ENCODE assay signal across 17 cellular contexts in genomic region chrX:20967725-20968124, GRCh38.
DNase-seq lines count a peak whose midpoint lies in the region; ATAC-seq, FAIRE-seq and TF ChIP-seq lines count a peak whose summit lies in the region.
"Had no signal": no experiment of that assay in that cellular context is flagged by ENCODE, and none has a peak within 500 bp of the region (broad histone marks: within the 10 kb centered on the region; RNA-seq: fewer than 3 reads in every experiment).

No MANE protein-coding gene starts in this region.

- POLR2A ChIA-PET in A549 (lab: Yijun Ruan, JAX), result no interaction called here
- POLR2A ChIA-PET in SK-N-SH (lab: Yijun Ruan, JAX), result no interaction called here

- H3K27ac ChIP-seq in A549 (no peak overlapping the region), astrocyte (ENCODE audit: low read depth, low read length) (no peak overlapping the region), SK-N-SH (ENCODE audit: low read depth in 2 of 2, low read length in 1 of 2) (no peak overlapping the region)
- H3K27ac ChIP-seq: SJCRH30 had no signal

- TF ChIP-seq RAD21 in A549 (conservative IDR thresholded peaks at IDR 0.05 in 1 of 2, IDR thresholded peaks at IDR 0.05 in 1 of 2) (no peak), SK-N-SH (IDR thresholded peaks at IDR 0.05; ENCODE audit: low read length) (no peak)

- TF ChIP-seq EP300 in A549 (IDR thresholded peaks at IDR 0.05) (no peak), SK-N-SH (IDR thresholded peaks at IDR 0.05; ENCODE audit: borderline replicate concordance in 1 of 2, low read depth in 1 of 2, low read length in 1 of 2) (no peak)

- H3K4me2 ChIP-seq in A549 (no peak overlapping the region), astrocyte (ENCODE audit: low read length) (no peak overlapping the region), SK-N-SH (no peak overlapping the region)

- H3K4me3 Mint-ChIP-seq in astrocyte (ENCODE audit: unreplicated experiment), result no peak overlapping the region
- H3K4me3 Mint-ChIP-seq: B cell; CD4-positive, alpha-beta T cell; T-helper 2 cell treated with Interferon-gamma antibody and Interleukin-4, amounts not matched to agents 5 μg/mL and 100 μg/mL, for 36 hours had no signal

- H3K79me2 ChIP-seq in astrocyte (ENCODE audit: insufficient read depth, low read length), result no peaks in the 10 kb centered on the region
- H3K79me2 ChIP-seq in SK-N-SH (ENCODE audit: insufficient read depth), result no peaks in the 10 kb centered on the region

- FAIRE-seq in A549 (lab: Jason Lieb, UNC) (peak; percentile 59), astrocyte (lab: Jason Lieb, UNC) (peak; percentile 98)
- FAIRE-seq: D721Med had no signal

- CTCF ChIA-PET in A549 (lab: Yijun Ruan, JAX), result no interaction called here
- CTCF ChIA-PET in SK-N-SH (lab: Yijun Ruan, JAX), result no interaction called here

- ATAC-seq in A549, result no peak
- no peak for ATAC-seq in GM21381 (IDR thresholded peaks at IDR 0.05; ENCODE audit: unreplicated experiment)

- H3K4me1 ChIP-seq in A549, result no peaks in the 10 kb centered on the region
- H3K4me1 ChIP-seq in astrocyte (ENCODE audit: insufficient read depth, low read length), result no peaks in the 10 kb centered on the region
- H3K4me1 ChIP-seq in SK-N-SH (ENCODE audit: control insufficient read depth in 1 of 2, insufficient read depth in 2 of 2, low read depth in 1 of 2, low read length in 1 of 2), result no peaks in the 10 kb centered on the region
- H3K4me1 ChIP-seq: SJCRH30 had no signal

- H3K9me2 ChIP-seq in SK-N-SH, result no peaks in the 10 kb centered on the region

- H3K9ac ChIP-seq in astrocyte (ENCODE audit: low read length) (no peak overlapping the region), SK-N-SH (no peak overlapping the region)

- TF ChIP-seq CTCF in A549 (IDR thresholded peaks at IDR 0.05) (no peak), LNCaP clone FGC (IDR thresholded peaks at IDR 0.05; ENCODE audit: control insufficient read depth, extremely low read depth, insufficient read depth) (no peak), astrocyte (IDR thresholded peaks at IDR 0.05; ENCODE audit: insufficient read depth, low read depth, low read length) (no peak), SK-N-SH (IDR thresholded peaks at IDR 0.05) (no peak)

- DNase-seq in A549 (ENCODE audit: low read depth in 1 of 2, low spot score in 1 of 2) (peak in 1 of 2 experiments; percentile 31), LNCaP clone FGC (ENCODE audit: low read depth) (peak; percentile 63), NCI-H2081 (lab: John Stamatoyannopoulos, UW) (peak; percentile 58 to 86), astrocyte (ENCODE audit: low read depth) (no peak), inferior parietal cortex (ENCODE audit: extremely low spot score) (no peak), SK-N-SH (no peak)
- DNase-seq: CD4-positive, alpha-beta T cell; H7; Karpas-422; NCI-H2107; NCI-H446 treated with DMSO at 0.1 percent for 48 hours; SJCRH30; SW 1271 had no signal

- no peak for TF ChIP-seq POLR2A in A549 (IDR thresholded peaks at IDR 0.05; ENCODE audit: low read length)

- H3K9me3 Mint-ChIP-seq in astrocyte (ENCODE audit: unreplicated experiment), result no peaks in the 10 kb centered on the region
- H3K9me3 Mint-ChIP-seq: CD4-positive, alpha-beta T cell; T-helper 2 cell treated with Interferon-gamma antibody and Interleukin-4, amounts not matched to agents 5 μg/mL and 100 μg/mL, for 36 hours had no signal

- H3K27me3 ChIP-seq in astrocyte (ENCODE audit: insufficient read depth, low read length) (no peaks in the 10 kb centered on the region), SK-N-SH (ENCODE audit: insufficient read depth) (no peaks in the 10 kb centered on the region)
- H3K27me3 ChIP-seq: SJCRH30 had no signal

- H3K36me3 ChIP-seq in astrocyte (ENCODE audit: insufficient read depth, low read length), result no peaks in the 10 kb centered on the region
- H3K36me3 ChIP-seq in SK-N-SH (replicated peaks in 1 of 2; ENCODE audit: control insufficient read depth in 1 of 2, insufficient read depth in 2 of 2, low read length in 1 of 2), result no peaks in the 10 kb centered on the region
- H3K36me3 ChIP-seq: SJCRH30 had no signal

- H4K20me1 ChIP-seq in astrocyte (ENCODE audit: insufficient read depth, low read length) (no peaks in the 10 kb centered on the region), SK-N-SH (ENCODE audit: insufficient read depth) (no peaks in the 10 kb centered on the region)

- H3K4me3 ChIP-seq in A549 (no peak overlapping the region), LNCaP clone FGC (ENCODE audit: low read depth, low read length) (no peak overlapping the region), astrocyte (ENCODE audit: insufficient read depth, low read depth, low read length) (no peak overlapping the region), SK-N-SH (ENCODE audit: low read depth in 2 of 2, low read length in 1 of 2) (no peak overlapping the region)
- H3K4me3 ChIP-seq: SJCRH30 had no signal

- no peaks in the 10 kb centered on the region for H3F3A ChIP-seq in SK-N-SH (replicated peaks; ENCODE audit: insufficient read depth)

- H3K9me3 ChIP-seq in A549 (no peaks in the 10 kb centered on the region), astrocyte (ENCODE audit: insufficient read depth, low read depth, low read length) (no peaks in the 10 kb centered on the region), SK-N-SH (no peaks in the 10 kb centered on the region)
- H3K9me3 ChIP-seq: SJCRH30 had no signal

- H2AFZ ChIP-seq in astrocyte (ENCODE audit: low read depth, low read length) (no peak overlapping the region), SK-N-SH (ENCODE audit: low read depth) (no peak overlapping the region)

- H3K27me3 Mint-ChIP-seq in astrocyte (ENCODE audit: low read depth, unreplicated experiment), result no peaks in the 10 kb centered on the region
- H3K27me3 Mint-ChIP-seq: B cell; CD4-positive, alpha-beta T cell had no signal

- no peak overlapping the region for H3K27ac Mint-ChIP-seq in astrocyte (ENCODE audit: unreplicated experiment)
- H3K27ac Mint-ChIP-seq: B cell; CD4-positive, alpha-beta T cell; T-helper 2 cell treated with Interferon-gamma antibody and Interleukin-4, amounts not matched to agents 5 μg/mL and 100 μg/mL, for 36 hours had no signal

- no peaks in the 10 kb centered on the region for H3K36me3 Mint-ChIP-seq in astrocyte (ENCODE audit: low read depth, unreplicated experiment)

- peaks cover 12% of the 10 kb centered on the region for H3K4me1 Mint-ChIP-seq in astrocyte (ENCODE audit: low read depth, unreplicated experiment)
- H3K4me1 Mint-ChIP-seq: B cell had no signal

TF ChIP-seq in A549, 52 proteins besides CTCF, POLR2A, EP300 and RAD21:
- TF ChIP-seq EHMT2 (IDR thresholded peaks at IDR 0.05; ENCODE audit: low read depth) (no peak), PHF8 (IDR thresholded peaks at IDR 0.05; ENCODE audit: borderline replicate concordance, low read depth) (no peak), PBX3 (IDR thresholded peaks at IDR 0.05) (no peak), FOSL2 (IDR thresholded peaks at IDR 0.05) (no peak), FOSL2 (CRISPR knock-in tag; IDR thresholded peaks at IDR 0.05) (no peak), TFCP2L1 (CRISPR knock-in tag; IDR thresholded peaks at IDR 0.05) (no peak), GATA3 (IDR thresholded peaks at IDR 0.05; ENCODE audit: borderline replicate concordance) (no peak)
TF ChIP-seq in A549: peak in this region for 0.

TF ChIP-seq in SK-N-SH, 30 proteins besides CTCF, POLR2A, EP300 and RAD21:
- TF ChIP-seq NFIC (IDR thresholded peaks at IDR 0.05; ENCODE audit: borderline replicate concordance) (no peak), USF1 (IDR thresholded peaks at IDR 0.05; ENCODE audit: borderline replicate concordance, low read depth) (no peak), NRF1 (IDR thresholded peaks at IDR 0.05; ENCODE audit: low read depth, low read length) (no peak)

Comparison
In these comparisons a context has a peak if more than half of its experiments do, and no peak if none do; other contexts are left out.
1. DNase-seq: peak in LNCaP clone FGC (single experiment) and NCI-H2081 (2 of 2); none in astrocyte (single experiment), inferior parietal cortex (single experiment) and SK-N-SH (single experiment).